ENCODE assay signal across 25 cellular contexts in genomic region chr7:115083935-115084334, GRCh38.
"Had no signal": no experiment of that assay in that cellular context is flagged by ENCODE, and none has a peak within 500 bp of the region (broad histone marks: within the 10 kb centered on the region; RNA-seq: fewer than 3 reads in every experiment).

No MANE protein-coding gene starts in this region.

- ATAC-seq: effector memory CD8-positive, alpha-beta T cell; esophagus mucosa; gastrocnemius medialis; left lung; lower lobe of right lung; mucosa of descending colon had no signal

- H3K79me2 ChIP-seq: hepatocyte had no signal

- H3K4me3 ChIP-seq: colonic mucosa, esophagus squamous epithelium, gastrocnemius medialis, hepatocyte, left lung, lower lobe of right lung, mucosa of descending colon had no signal

- H2AFZ ChIP-seq: hepatocyte had no signal

- H3K4me1 ChIP-seq: colonic mucosa had no signal

- H3K27ac ChIP-seq: colonic mucosa, epithelial cell of prostate, esophagus squamous epithelium, gastrocnemius medialis, hepatocyte, left lung, lower lobe of right lung had no signal

- H3K4me2 ChIP-seq: hepatocyte had no signal

- H3K27me3 ChIP-seq: colonic mucosa, esophagus squamous epithelium, gastrocnemius medialis, hepatocyte, left lung had no signal

- H3K36me3 ChIP-seq: colonic mucosa, esophagus squamous epithelium, gastrocnemius medialis, left lung, lower lobe of right lung had no signal

- H3K9me3 ChIP-seq: colonic mucosa, esophagus squamous epithelium, gastrocnemius medialis, left lung, lower lobe of right lung, mucosa of descending colon had no signal

- DNase-seq: colonic mucosa; cortex of kidney; effector CD8-positive, alpha-beta T cell; effector memory CD8-positive, alpha-beta T cell; endodermal cell; erythroblast; esophagus squamous epithelium; foreskin fibroblast; foreskin melanocyte; gastrocnemius medialis; glutamatergic neuron; head of caudate nucleus; hypothalamus; immature natural killer cell; islet precursor cell; kidney; kidney glomerular epithelial cell; left lung; lower lobe of right lung; mesenchymal stem cell; mucosa of descending colon; naive B cell had no signal
